ENCODE assay signal across 1 cellular context in genomic region chr3:132657869-132658747, GRCh38.
TF ChIP-seq lines count a peak whose summit lies in the region.

No MANE protein-coding gene starts in this region.

TF ChIP-seq in GM23338, 12 proteins besides CTCF, POLR2A, EP300 and RAD21 (continued from another document):
- TF ChIP-seq, protein P1, sequence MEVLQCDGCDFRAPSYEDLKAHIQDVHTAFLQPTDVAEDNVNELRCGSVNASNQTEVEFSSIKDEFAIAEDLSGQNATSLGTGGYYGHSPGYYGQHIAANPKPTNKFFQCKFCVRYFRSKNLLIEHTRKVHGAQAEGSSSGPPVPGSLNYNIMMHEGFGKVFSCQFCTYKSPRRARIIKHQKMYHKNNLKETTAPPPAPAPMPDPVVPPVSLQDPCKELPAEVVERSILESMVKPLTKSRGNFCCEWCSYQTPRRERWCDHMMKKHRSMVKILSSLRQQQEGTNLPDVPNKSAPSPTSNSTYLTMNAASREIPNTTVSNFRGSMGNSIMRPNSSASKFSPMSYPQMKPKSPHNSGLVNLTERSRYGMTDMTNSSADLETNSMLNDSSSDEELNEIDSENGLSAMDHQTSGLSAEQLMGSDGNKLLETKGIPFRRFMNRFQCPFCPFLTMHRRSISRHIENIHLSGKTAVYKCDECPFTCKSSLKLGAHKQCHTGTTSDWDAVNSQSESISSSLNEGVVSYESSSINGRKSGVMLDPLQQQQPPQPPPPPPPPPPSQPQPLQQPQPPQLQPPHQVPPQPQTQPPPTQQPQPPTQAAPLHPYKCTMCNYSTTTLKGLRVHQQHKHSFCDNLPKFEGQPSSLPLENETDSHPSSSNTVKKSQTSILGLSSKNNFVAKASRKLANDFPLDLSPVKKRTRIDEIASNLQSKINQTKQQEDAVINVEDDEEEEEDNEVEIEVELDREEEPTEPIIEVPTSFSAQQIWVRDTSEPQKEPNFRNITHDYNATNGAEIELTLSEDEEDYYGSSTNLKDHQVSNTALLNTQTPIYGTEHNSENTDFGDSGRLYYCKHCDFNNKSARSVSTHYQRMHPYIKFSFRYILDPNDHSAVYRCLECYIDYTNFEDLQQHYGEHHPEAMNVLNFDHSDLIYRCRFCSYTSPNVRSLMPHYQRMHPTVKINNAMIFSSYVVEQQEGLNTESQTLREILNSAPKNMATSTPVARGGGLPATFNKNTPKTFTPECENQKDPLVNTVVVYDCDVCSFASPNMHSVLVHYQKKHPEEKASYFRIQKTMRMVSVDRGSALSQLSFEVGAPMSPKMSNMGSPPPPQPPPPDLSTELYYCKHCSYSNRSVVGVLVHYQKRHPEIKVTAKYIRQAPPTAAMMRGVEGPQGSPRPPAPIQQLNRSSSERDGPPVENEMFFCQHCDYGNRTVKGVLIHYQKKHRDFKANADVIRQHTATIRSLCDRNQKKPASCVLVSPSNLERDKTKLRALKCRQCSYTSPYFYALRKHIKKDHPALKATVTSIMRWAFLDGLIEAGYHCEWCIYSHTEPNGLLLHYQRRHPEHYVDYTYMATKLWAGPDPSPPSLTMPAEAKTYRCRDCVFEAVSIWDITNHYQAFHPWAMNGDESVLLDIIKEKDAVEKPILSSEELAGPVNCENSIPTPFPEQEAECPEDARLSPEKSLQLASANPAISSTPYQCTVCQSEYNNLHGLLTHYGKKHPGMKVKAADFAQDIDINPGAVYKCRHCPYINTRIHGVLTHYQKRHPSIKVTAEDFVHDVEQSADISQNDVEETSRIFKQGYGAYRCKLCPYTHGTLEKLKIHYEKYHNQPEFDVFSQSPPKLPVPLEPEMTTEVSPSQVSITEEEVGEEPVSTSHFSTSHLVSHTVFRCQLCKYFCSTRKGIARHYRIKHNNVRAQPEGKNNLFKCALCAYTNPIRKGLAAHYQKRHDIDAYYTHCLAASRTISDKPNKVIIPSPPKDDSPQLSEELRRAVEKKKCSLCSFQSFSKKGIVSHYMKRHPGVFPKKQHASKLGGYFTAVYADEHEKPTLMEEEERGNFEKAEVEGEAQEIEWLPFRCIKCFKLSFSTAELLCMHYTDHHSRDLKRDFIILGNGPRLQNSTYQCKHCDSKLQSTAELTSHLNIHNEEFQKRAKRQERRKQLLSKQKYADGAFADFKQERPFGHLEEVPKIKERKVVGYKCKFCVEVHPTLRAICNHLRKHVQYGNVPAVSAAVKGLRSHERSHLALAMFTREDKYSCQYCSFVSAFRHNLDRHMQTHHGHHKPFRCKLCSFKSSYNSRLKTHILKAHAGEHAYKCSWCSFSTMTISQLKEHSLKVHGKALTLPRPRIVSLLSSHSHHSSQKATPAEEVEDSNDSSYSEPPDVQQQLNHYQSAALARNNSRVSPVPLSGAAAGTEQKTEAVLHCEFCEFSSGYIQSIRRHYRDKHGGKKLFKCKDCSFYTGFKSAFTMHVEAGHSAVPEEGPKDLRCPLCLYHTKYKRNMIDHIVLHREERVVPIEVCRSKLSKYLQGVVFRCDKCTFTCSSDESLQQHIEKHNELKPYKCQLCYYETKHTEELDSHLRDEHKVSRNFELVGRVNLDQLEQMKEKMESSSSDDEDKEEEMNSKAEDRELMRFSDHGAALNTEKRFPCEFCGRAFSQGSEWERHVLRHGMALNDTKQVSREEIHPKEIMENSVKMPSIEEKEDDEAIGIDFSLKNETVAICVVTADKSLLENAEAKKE (CRISPR knock-in tag; IDR thresholded peaks at IDR 0.05): no peak
- TF ChIP-seq, protein P2, sequence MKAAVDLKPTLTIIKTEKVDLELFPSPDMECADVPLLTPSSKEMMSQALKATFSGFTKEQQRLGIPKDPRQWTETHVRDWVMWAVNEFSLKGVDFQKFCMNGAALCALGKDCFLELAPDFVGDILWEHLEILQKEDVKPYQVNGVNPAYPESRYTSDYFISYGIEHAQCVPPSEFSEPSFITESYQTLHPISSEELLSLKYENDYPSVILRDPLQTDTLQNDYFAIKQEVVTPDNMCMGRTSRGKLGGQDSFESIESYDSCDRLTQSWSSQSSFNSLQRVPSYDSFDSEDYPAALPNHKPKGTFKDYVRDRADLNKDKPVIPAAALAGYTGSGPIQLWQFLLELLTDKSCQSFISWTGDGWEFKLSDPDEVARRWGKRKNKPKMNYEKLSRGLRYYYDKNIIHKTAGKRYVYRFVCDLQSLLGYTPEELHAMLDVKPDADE (IDR thresholded peaks at IDR 0.05): no peak
- no peak for TF ChIP-seq CREB1 (CRISPR knock-in tag; IDR thresholded peaks at IDR 0.05; ENCODE audit: low read depth)
- TF ChIP-seq STAT1 (IDR thresholded peaks at IDR 0.05; ENCODE audit: unreplicated experiment): no peak
- TF ChIP-seq EZH2phosphoT487 (IDR thresholded peaks at IDR 0.05; ENCODE audit: unreplicated experiment): no peak
- no peak for TF ChIP-seq ZNF331 (CRISPR knock-in tag; IDR thresholded peaks at IDR 0.05; ENCODE audit: low read depth)
- TF ChIP-seq EZH2 (IDR thresholded peaks at IDR 0.05; ENCODE audit: low read depth, unreplicated experiment): no peak
- TF ChIP-seq ZNF114 (CRISPR knock-in tag; IDR thresholded peaks at IDR 0.05): no peak
TF ChIP-seq in GM23338: peak in this region for 0.
